8 cellular contexts compared by ENCODE assay signal in genomic region chr4:147157860-147158701, GRCh38.
A peak's percentile ranks its signal among the peaks of the same experiment; 100 is the strongest.
DNase-seq lines count a peak whose midpoint lies in the region; ATAC-seq, FAIRE-seq and TF ChIP-seq lines count a peak whose summit lies in the region.

No MANE protein-coding gene starts in this region.

- peaks cover 5% of the 10 kb centered on the region; the same call in 1 of the 3 replicates for H3K4me1 ChIP-seq in A549
- H3K4me1 ChIP-seq in esophagus squamous epithelium = peaks cover 0 to 12% (median 0%) of the 10 kb centered on the region in 3 donors
- H3K4me1 ChIP-seq in muscle layer of colon (ENCODE audit: insufficient read depth, low read length) = no peaks in the 10 kb centered on the region

- H3K27me3 ChIP-seq in esophagus squamous epithelium (peaks cover 0 to 12% (median 0%) of the 10 kb centered on the region in 4 donors), muscle layer of colon (ENCODE audit: control insufficient read depth in 1 of 2, insufficient read depth in 2 of 2, low read length in 2 of 2) (no peaks in the 10 kb centered on the region)
- H3K27me3 ChIP-seq in CD4-positive, alpha-beta T cell (ENCODE audit: control insufficient read depth, insufficient read depth, low read length) = peaks cover 23% of the 10 kb centered on the region

- H3K9me3 Mint-ChIP-seq in CD4-positive, alpha-beta T cell = no peaks in the 10 kb centered on the region

- H3K36me3 ChIP-seq in esophagus squamous epithelium (no peaks in the 10 kb centered on the region), muscle layer of colon (ENCODE audit: insufficient read depth, low read length) (no peaks in the 10 kb centered on the region)

- no peaks in the 10 kb centered on the region for H3K9me3 ChIP-seq in A549
- no peaks in the 10 kb centered on the region for H3K9me3 ChIP-seq in esophagus squamous epithelium
- no peaks in the 10 kb centered on the region for H3K9me3 ChIP-seq in muscle layer of colon (ENCODE audit: low read length)
- no peaks in the 10 kb centered on the region for H3K9me3 ChIP-seq in CD4-positive, alpha-beta T cell (ENCODE audit: control insufficient read depth, low read length)

- no peak overlapping the region for H3K27ac Mint-ChIP-seq in CD4-positive, alpha-beta T cell

- intact Hi-C loops in esophagus squamous epithelium (cut with DNase I) = no loop called here
- intact Hi-C loops in CD4-positive, alpha-beta T cell (cut with DNase I, micrococcal nuclease) = no loop called here

- peak; percentile 22 to 25; a peak in 1 of 5 replicates for TF ChIP-seq RAD21 in A549 (conservative IDR thresholded peaks at IDR 0.05 in 1 of 2, IDR thresholded peaks at IDR 0.05 in 1 of 2)
- no peak for TF ChIP-seq RAD21 in Ishikawa (IDR thresholded peaks at IDR 0.05; ENCODE audit: low read depth)

- H3K4me3 Mint-ChIP-seq in CD4-positive, alpha-beta T cell = no peak overlapping the region

- CTCF ChIA-PET in A549 (lab: Yijun Ruan, JAX) = interaction anchor here (1.2 to 2.9 kb wide), 3 partner anchors 20 to 709 kb away, joined by 3 to 13 read pairs (median 3); no protein-coding TSS in a partner anchor
- CTCF ChIA-PET in CD4-positive, alpha-beta T cell (lab: Charles Lee) = no interaction called here

- TF ChIP-seq EP300 in A549 (IDR thresholded peaks at IDR 0.05) = no peak
- no peak for TF ChIP-seq EP300 in Ishikawa (IDR thresholded peaks at IDR 0.05; ENCODE audit: borderline replicate concordance)

- H3K9ac ChIP-seq in muscle layer of colon (ENCODE audit: low read length) = no peak overlapping the region

- TF ChIP-seq CTCF in A549 (IDR thresholded peaks at IDR 0.05) = 0 out of 3 replicates have a peak, but pooled peaks have one; percentile 7
- no peak for TF ChIP-seq CTCF in esophagus squamous epithelium (IDR thresholded peaks at IDR 0.05)
- no peak for TF ChIP-seq CTCF in CD4-positive, alpha-beta T cell (IDR thresholded peaks at IDR 0.05)

- no peaks in the 10 kb centered on the region for H3K4me1 Mint-ChIP-seq in CD4-positive, alpha-beta T cell (ENCODE audit: low read depth)

- DNase-seq in A549 (ENCODE audit: low read depth in 1 of 2, low spot score in 1 of 2) = peak; percentile 3 to 20
- DNase-seq in esophagus squamous epithelium (lab: John Stamatoyannopoulos, UW) = no peak
- DNase-seq in stimulated activated CD4-positive, alpha-beta T cell treated with anti-CD3 and anti-CD28 coated beads, Interleukin-4, amount 100 ng/mL, for 24 hours = no peak
- no peak for DNase-seq in activated effector memory CD4-positive, alpha-beta T cell treated with Interleukin-2 at 50 U/mL for 16 hours
- DNase-seq in CD4-positive, alpha-beta T cell = no peak

- no peak for FAIRE-seq in A549 (lab: Jason Lieb, UNC)

- TF ChIP-seq POLR2A in A549 (IDR thresholded peaks at IDR 0.05; ENCODE audit: low read length) (no peak), esophagus squamous epithelium (IDR thresholded peaks at IDR 0.05) (no peak)

- POLR2A ChIA-PET in A549 (lab: Yijun Ruan, JAX) = interaction anchor here (1.3 kb wide), 1 partner anchor 526 kb away, joined by 3 read pairs; the partner anchor contains the start of gene PRMT9
- POLR2A ChIA-PET in CD4-positive, alpha-beta T cell (lab: Charles Lee) = no interaction called here

- peak overlapping the region; percentile 50 for H3K4me3 ChIP-seq in A549
- H3K4me3 ChIP-seq in esophagus squamous epithelium = peak overlapping the region; percentile 23 to 67 (median 44)
- H3K4me3 ChIP-seq in muscle layer of colon (ENCODE audit: low read depth in 1 of 2, low read length in 2 of 2) = peak overlapping the region; percentile 38 to 41

- H3K27me3 Mint-ChIP-seq in CD4-positive, alpha-beta T cell = peaks cover 42% of the 10 kb centered on the region

- WGBS in A549 (ENCODE audit: missing lambda C conversion rate) = 18% methylated on average over 8 of the region's 29 CpGs
- 10 to 20% methylated on average over 10 to 14 of the region's 29 CpGs for WGBS in esophagus squamous epithelium, 2 donors

- H3K36me3 Mint-ChIP-seq in CD4-positive, alpha-beta T cell (ENCODE audit: low read depth) = no peaks in the 10 kb centered on the region

- peak; percentile 86 to 87 for ATAC-seq in A549
- no peak for ATAC-seq in CD4-positive, alpha-beta T cell (ENCODE audit: poor library complexity)
- no peak for ATAC-seq in GM19455 (IDR thresholded peaks at IDR 0.05; ENCODE audit: unreplicated experiment)

- peak overlapping the region; percentile 90 for H3K4me2 ChIP-seq in A549

- H3K27ac ChIP-seq in A549 (peak overlapping the region; percentile 61 to 82; a peak in 5 of 6 replicates), esophagus squamous epithelium (peak overlapping the region in 3 of 4 donors; percentile 28 to 56 (median 49)), muscle layer of colon (ENCODE audit: low read depth, low read length) (no peak overlapping the region)
- H3K27ac ChIP-seq in CD4-positive, alpha-beta T cell (ENCODE audit: low read depth, low read length) = no peak overlapping the region

TF ChIP-seq in A549, 52 proteins besides CTCF, POLR2A, EP300 and RAD21:
- TF ChIP-seq, protein P1, sequence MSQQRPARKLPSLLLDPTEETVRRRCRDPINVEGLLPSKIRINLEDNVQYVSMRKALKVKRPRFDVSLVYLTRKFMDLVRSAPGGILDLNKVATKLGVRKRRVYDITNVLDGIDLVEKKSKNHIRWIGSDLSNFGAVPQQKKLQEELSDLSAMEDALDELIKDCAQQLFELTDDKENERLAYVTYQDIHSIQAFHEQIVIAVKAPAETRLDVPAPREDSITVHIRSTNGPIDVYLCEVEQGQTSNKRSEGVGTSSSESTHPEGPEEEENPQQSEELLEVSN (IDR thresholded peaks at IDR 0.05; ENCODE audit: borderline replicate concordance, low read depth) = no peak

TF ChIP-seq in Ishikawa, 13 proteins besides CTCF, POLR2A, EP300 and RAD21:
- no peak for TF ChIP-seq TCF12 (IDR thresholded peaks at IDR 0.05; ENCODE audit: low read depth)
- TF ChIP-seq TEAD4 (IDR thresholded peaks at IDR 0.05) = peak; percentile 58

Comparison
In these comparisons a context has a peak if more than half of its experiments do, and no peak if none do; other contexts are left out.
1. ATAC-seq: peak in A549 (2 of 2); none in CD4-positive, alpha-beta T cell (single experiment) and GM19455 (single experiment).
2. DNase-seq: peak in A549 (2 of 2); none in esophagus squamous epithelium (single experiment), stimulated activated CD4-positive, alpha-beta T cell treated with anti-CD3 and anti-CD28 coated beads, Interleukin-4, amount 100 ng/mL, for 24 hours (single experiment), activated effector memory CD4-positive, alpha-beta T cell treated with Interleukin-2 at 50 U/mL for 16 hours (single experiment) and CD4-positive, alpha-beta T cell (0 of 10).
3. H3K27ac ChIP-seq: peak in A549 (2 of 2) and esophagus squamous epithelium (3 of 4); none in muscle layer of colon (single experiment) and CD4-positive, alpha-beta T cell (single experiment).
4. Peak in every context shown above with its lines, with median percentiles within 50 percentile points of each other: H3K4me3 ChIP-seq.